27 cellular contexts compared by ENCODE assay signal in genomic region chrX:9807355-9808182, GRCh38. TPM values are rescaled to one million over a fixed set of nuclear protein-coding genes. Genes with fewer than 3 reads are reported as not detected.
DNase-seq lines count a peak whose midpoint lies in the region; ATAC-seq and TF ChIP-seq lines count a peak whose summit lies in the region.
"Had no signal": no experiment of that assay in that cellular context is flagged by ENCODE, and none has a peak within 500 bp of the region (broad histone marks: within the 10 kb centered on the region; RNA-seq: fewer than 3 reads in every experiment).

No MANE protein-coding gene starts in this region.

- TF ChIP-seq CTCF in RWPE1 (conservative IDR thresholded peaks at IDR 0.05; ENCODE audit: low read depth) (no peak), mucosa of descending colon (IDR thresholded peaks at IDR 0.05) (no peak)

- H3K36me3 ChIP-seq in esophagus (ENCODE audit: control insufficient read depth in 2 of 2, insufficient read depth in 2 of 2, low read length in 1 of 2) (no peaks in the 10 kb centered on the region), mucosa of descending colon (ENCODE audit: low read depth) (no peaks in the 10 kb centered on the region)
- H3K36me3 ChIP-seq: BLaER1, gastrocnemius medialis, ovary, vagina had no signal

- 55 to 59% methylated on average over 14 of the region's 14 CpGs for whole genome bisulfite sequencing in esophagus, 2 donors

- H3K4me3 ChIP-seq in esophagus (ENCODE audit: low read depth in 1 of 2, low read length in 2 of 2) (no peak overlapping the region), mucosa of descending colon (no peak overlapping the region)
- H3K4me3 ChIP-seq: BLaER1, gastrocnemius medialis, ovary, vagina had no signal

- H3K27ac ChIP-seq in RWPE1 (peak overlapping the region; percentile 71), esophagus (ENCODE audit: low read depth in 2 of 2, low read length in 1 of 2) (peak overlapping the region; percentile 74 to 81)
- H3K27ac ChIP-seq: BLaER1, gastrocnemius medialis, ovary, vagina had no signal

- no peaks in the 10 kb centered on the region for H3K27me3 ChIP-seq in esophagus (ENCODE audit: control insufficient read depth in 1 of 2, insufficient read depth in 2 of 2, low read length in 2 of 2)
- H3K27me3 ChIP-seq: BLaER1, gastrocnemius medialis, ovary, vagina had no signal

- CTCF ChIA-PET in RWPE1 (lab: Yijun Ruan, JAX): no interaction called here

- H3K4me1 ChIP-seq in esophagus (ENCODE audit: control insufficient read depth in 2 of 2, insufficient read depth in 2 of 2, low read length in 1 of 2) (peaks cover 0 to 3% of the 10 kb centered on the region in 2 donors), mucosa of descending colon (ENCODE audit: low read depth) (no peaks in the 10 kb centered on the region)
- H3K4me1 ChIP-seq: BLaER1, gastrocnemius medialis, vagina had no signal

- DNase-seq in ELF-1 (ENCODE audit: low read depth, low spot score) (peak; percentile 29), RWPE1 (ENCODE audit: low spot score) (peak; percentile 33), mucosa of descending colon (peak in 2 of 3 donors; percentile 46 to 55), NCI-H146 (lab: John Stamatoyannopoulos, UW) (no peak), hypothalamus (lab: John Stamatoyannopoulos, UW) (no peak)
- DNase-seq: activated CD4-positive, CD25-positive, alpha-beta regulatory T cell treated with anti-CD3 and anti-CD28 coated beads, Interleukin-2, amount 50 U/mL, for 72 hours; activated naive CD4-positive, alpha-beta T cell treated with Interleukin-2 at 50 U/mL for 16 hours; activated T-cell treated with anti-CD3 and anti-CD28 coated beads, Interleukin-2, amount 50 U/mL, for 4 hours; caudate nucleus; erythroblast; gastrocnemius medialis; Karpas-422; mesendoderm; natural killer cell; NCI-H2029; NCI-H226; ovary; right cardiac atrium; SHP77 treated with DMSO at 0.1 percent for 48 hours; stimulated activated CD4-positive, alpha-beta T cell treated with anti-CD3 and anti-CD28 coated beads, Interleukin-15, amount 100 ng/mL, for 24 hours had no signal

- intact Hi-C loops in mucosa of descending colon (cut with DNase I, micrococcal nuclease): no loop called here

- no peaks in the 10 kb centered on the region for H3K9me3 ChIP-seq in esophagus (ENCODE audit: control insufficient read depth in 2 of 2, insufficient read depth in 1 of 2, low read depth in 1 of 2, low read length in 1 of 2)
- H3K9me3 ChIP-seq in mucosa of descending colon: no peaks in the 10 kb centered on the region
- H3K9me3 ChIP-seq: BLaER1, gastrocnemius medialis, ovary, vagina had no signal

- ATAC-seq in mucosa of descending colon (peak; percentile 62), HG02798 (IDR thresholded peaks at IDR 0.05; ENCODE audit: poor library complexity, unreplicated experiment) (no peak), GM21723 (IDR thresholded peaks at IDR 0.05; ENCODE audit: unreplicated experiment) (no peak)
- ATAC-seq: activated T-cell treated with anti-CD3 and anti-CD28 coated beads, Interleukin-2, amount 50 U/mL, for 4 hours; gastrocnemius medialis; natural killer cell; right cardiac atrium had no signal

- POLR2A ChIA-PET in RWPE1 (lab: Yijun Ruan, JAX; ENCODE audit: low non-redundant PET): no interaction called here

RNA-seq across cellular contexts. Expression of gene SHROOM2, which starts 21.3 kb away (rescaled TPM):
- 1 to 10 TPM; 3.3 to 3.8 TPM for polyA plus RNA-seq in esophagus
- total RNA-seq in mucosa of descending colon: 10 to 100 TPM in 1 of 3 donors, 1 to 10 TPM in 2; 1.2 to 11.5 (median 5.1) TPM
- total RNA-seq: activated CD8-positive, alpha-beta memory T cell treated with anti-CD3 and anti-CD28 coated beads for 36 hours; natural killer cell had no signal

RNA-seq across cellular contexts. Expression of gene GPR143, which starts 41.9 kb away (rescaled TPM):
- 1 to 10 TPM; 1.7 to 2.2 TPM for polyA plus RNA-seq in esophagus
- under 1 TPM; 0.39 to 0.93 (median 0.41) TPM for total RNA-seq in mucosa of descending colon
- total RNA-seq: activated CD8-positive, alpha-beta memory T cell treated with anti-CD3 and anti-CD28 coated beads for 36 hours; activated T-cell treated with anti-CD3 and anti-CD28 coated beads, Interleukin-2, amount 50 U/mL, for 4 hours; gastrocnemius medialis; natural killer cell; subcutaneous adipose tissue; vagina had no signal

Comparison
In these comparisons a context has a peak if more than half of its experiments do, and no peak if none do; other contexts are left out.
1. DNase-seq: peak in ELF-1 (single experiment), RWPE1 (single experiment) and mucosa of descending colon (2 of 3); none in NCI-H146 (single experiment) and hypothalamus (0 of 51).